ENCODE assay signal across 8 cellular contexts in genomic region chr4:83552924-83553323, GRCh38. TPM values are rescaled to one million over a fixed set of nuclear protein-coding genes. Genes with fewer than 3 reads are reported as not detected.
A peak's percentile ranks its signal among the peaks of the same experiment; 100 is the strongest.
DNase-seq lines count a peak whose midpoint lies in the region; ATAC-seq and TF ChIP-seq lines count a peak whose summit lies in the region.

No MANE protein-coding gene starts in this region.

- H3K4me3 Mint-ChIP-seq in natural killer cell = no peak overlapping the region

- H3K4me1 ChIP-seq in upper lobe of left lung = peaks cover 0 to 12% (median 1%) of the 10 kb centered on the region in 4 donors

- peaks cover 7 to 15% of the 10 kb centered on the region in 2 donors for H3K4me1 Mint-ChIP-seq in natural killer cell

- no peaks in the 10 kb centered on the region for H3K36me3 Mint-ChIP-seq in natural killer cell

- 40 to 44% methylated on average over 2 of the region's 2 CpGs for WGBS in upper lobe of left lung, 2 donors

- TF ChIP-seq EP300 in upper lobe of left lung (IDR thresholded peaks at IDR 0.05) = no peak

- DNase-seq in RPMI7951 (ENCODE audit: low read depth) (peak; percentile 93), natural killer cell (no peak), posterior vena cava (ENCODE audit: low spot score) (no peak), GM13977 (ENCODE audit: low spot score) (no peak), upper lobe of left lung (no peak)
- DNase-seq in activated naive CD4-positive, alpha-beta T cell treated with Interleukin-2 at 50 U/mL for 16 hours = no peak

- intact Hi-C loops in natural killer cell (cut with micrococcal nuclease) (no loop called here), posterior vena cava (cut with DNase I) (no loop called here)

- TF ChIP-seq CTCF in natural killer cell (IDR thresholded peaks at IDR 0.05) (no peak), GM13977 (IDR thresholded peaks at IDR 0.05; ENCODE audit: extremely low read depth, insufficient read depth, missing control alignments) (no peak), upper lobe of left lung (IDR thresholded peaks at IDR 0.05) (no peak)

- no peak for TF ChIP-seq POLR2A in upper lobe of left lung (IDR thresholded peaks at IDR 0.05)

- H3K27me3 ChIP-seq in upper lobe of left lung = no peaks in the 10 kb centered on the region

- H3K9me3 ChIP-seq in upper lobe of left lung = no peaks in the 10 kb centered on the region

- in situ Hi-C loops in GM13977 (cut with MboI; ENCODE audit: low pct_unique_long_range_greater_than_20kb, low sequenced_read_pairs, unreplicated experiment) = no loop called here

- no peak overlapping the region for H3K27ac ChIP-seq in upper lobe of left lung

- no peaks in the 10 kb centered on the region for H3K9me3 Mint-ChIP-seq in natural killer cell

- ATAC-seq in GM18511 (IDR thresholded peaks at IDR 0.05; ENCODE audit: unreplicated experiment) = peak; percentile 75
- peak; percentile 50 for ATAC-seq in HG02763 (IDR thresholded peaks at IDR 0.05; ENCODE audit: unreplicated experiment)
- peak in 2 of 3 donors; percentile 35 to 82 for ATAC-seq in natural killer cell
- ATAC-seq in upper lobe of left lung (ENCODE audit: low FRiP score in 2 of 2) = no peak

- H3K36me3 ChIP-seq in upper lobe of left lung = no peaks in the 10 kb centered on the region

- H3K4me3 ChIP-seq in upper lobe of left lung = no peak overlapping the region

- H3K27me3 Mint-ChIP-seq in natural killer cell (ENCODE audit: low read depth in 2 of 2) = no peaks in the 10 kb centered on the region

- H3K27ac Mint-ChIP-seq in natural killer cell = no peak overlapping the region

RNA-seq across cellular contexts. Expression of gene GPAT3, which starts 17.0 kb away (rescaled TPM):
- total RNA-seq in RPMI7951 (2014; rRNA removed; shearing (Covaris generic)) = 24.5 and 25.5 TPM in 2 replicates
- total RNA-seq in natural killer cell (10 to 100 TPM in 1 of 3 donors, 1 to 10 TPM in 1, under 1 TPM in 1; 0.54 to 11.3 (median 1.2) TPM), posterior vena cava (1 to 10 TPM; 3.4 to 4.3 TPM), upper lobe of left lung (1 to 10 TPM in 5 of 6 donors, not detected in 1; 3.2 to 9.9 (median 8.4) TPM)

Comparison
In these comparisons a context has a peak if more than half of its experiments do, and no peak if none do; other contexts are left out.
1. ATAC-seq: peak in GM18511 (single experiment), HG02763 (single experiment) and natural killer cell (2 of 3); none in upper lobe of left lung (0 of 2).